Comparison of ENCODE assay signal across 28 cellular contexts in genomic region chr2:237551071-237551574, GRCh38. TPM values are rescaled to one million over a fixed set of nuclear protein-coding genes. Genes with fewer than 3 reads are reported as not detected.
"Had no signal": no experiment of that assay in that cellular context is flagged by ENCODE, and none has a peak within 500 bp of the region (broad histone marks: within the 10 kb centered on the region; RNA-seq: fewer than 3 reads in every experiment).

No MANE protein-coding gene starts in this region.

- DNase-seq: activated B cell treated with CpG ODN at 0.5 μM for 24 hours; activated CD4-positive, alpha-beta T cell treated with anti-CD3 and anti-CD28 coated beads for 36 hours; activated CD4-positive, alpha-beta T cell treated with anti-CD3 and anti-CD28 coated beads, Interleukin-2, amount 50 U/mL, for 4 hours; activated CD8-positive, alpha-beta memory T cell treated with anti-CD3 and anti-CD28 coated beads for 24 hours; activated CD8-positive, alpha-beta memory T cell treated with anti-CD3 and anti-CD28 coated beads, Interleukin-2, amount 50 U/mL, for 4 hours; activated T-cell treated with anti-CD3 and anti-CD28 coated beads, Interleukin-2, amount 50 U/mL, for 24 hours; brain microvascular endothelial cell; central memory CD4-positive, alpha-beta T cell; effector memory CD8-positive, alpha-beta T cell; head of caudate nucleus; islet precursor cell; left colon; stimulated activated CD4-positive, alpha-beta T cell treated with anti-CD3 and anti-CD28 coated beads, Interleukin-4, amount 100 ng/mL, for 24 hours; substantia nigra; T-helper 1 cell; T-helper 9 cell; tibial artery had no signal

- H3K4me3 ChIP-seq: ascending aorta, esophagus muscularis mucosa, gastroesophageal sphincter, tibial artery had no signal

- H3K9ac ChIP-seq: parathyroid adenoma had no signal

- H3K79me2 ChIP-seq: parathyroid adenoma had no signal

- H3K36me3 ChIP-seq: ascending aorta, gastroesophageal sphincter had no signal

- FAIRE-seq: colon had no signal

- H2AFZ ChIP-seq: parathyroid adenoma had no signal

- H3K27me3 ChIP-seq: ascending aorta, brain microvascular endothelial cell, esophagus muscularis mucosa, gastroesophageal sphincter had no signal

- H3K4me1 ChIP-seq: ascending aorta, parathyroid adenoma, tibial artery had no signal

- ATAC-seq: activated CD4-positive, alpha-beta T cell treated with anti-CD3 and anti-CD28 coated beads for 36 hours; activated naive CD4-positive, alpha-beta T cell treated with anti-CD3 and anti-CD28 coated beads, Interleukin-2, amount 50 U/mL, for 72 hours; activated T-helper 17 cell treated with anti-CD3 and anti-CD28 coated beads, Interleukin-2, amount 50 U/mL, for 72 hours; effector memory CD8-positive, alpha-beta T cell; gastroesophageal sphincter; left colon had no signal

- H3K27ac ChIP-seq: ascending aorta, brain microvascular endothelial cell, esophagus muscularis mucosa, gastroesophageal sphincter, parathyroid adenoma, tibial artery had no signal

RNA-seq across cellular contexts. Expression of gene PRLH, which starts 15.3 kb away (rescaled TPM):
- total RNA-seq: activated B cell treated with CpG ODN at 0.5 μM for 24 hours; activated CD4-positive, alpha-beta T cell treated with anti-CD3 and anti-CD28 coated beads for 36 hours; activated naive CD4-positive, alpha-beta T cell treated with anti-CD3 and anti-CD28 coated beads, Interleukin-2, amount 50 U/mL, for 72 hours; activated T-helper 17 cell treated with anti-CD3 and anti-CD28 coated beads, Interleukin-2, amount 50 U/mL, for 72 hours; ascending aorta; dermis microvascular lymphatic vessel endothelial cell; esophagus muscularis mucosa; gastroesophageal sphincter; left colon; myocyte; ureter had no signal
- polyA plus RNA-seq: adipose tissue had no signal

RNA-seq across cellular contexts. Expression of gene RAB17, which starts 39.4 kb away (rescaled TPM):
- total RNA-seq: activated B cell treated with CpG ODN at 0.5 μM for 24 hours had no signal
